Comparison of ENCODE assay signal across 22 cellular contexts in genomic region chr4:142191901-142192300, GRCh38.
DNase-seq lines count a peak whose midpoint lies in the region; ATAC-seq and TF ChIP-seq lines count a peak whose summit lies in the region.
"Had no signal": no experiment of that assay in that cellular context is flagged by ENCODE, and none has a peak within 500 bp of the region (broad histone marks: within the 10 kb centered on the region; RNA-seq: fewer than 3 reads in every experiment).

No MANE protein-coding gene starts in this region.

- no TSS peak for BruUV-seq in PC-3 (replicated peaks; lab: Mats Ljungman, UMichigan)

- no peaks in the 10 kb centered on the region for H3K4me1 Mint-ChIP-seq in activated CD8-positive, alpha-beta T cell treated with anti-CD3 and anti-CD28 coated beads, Interleukin-2, amount 10 ng/mL, durations not matched to agents 7 days and 5 days (ENCODE audit: low read depth)
- H3K4me1 Mint-ChIP-seq: CD14-positive monocyte had no signal

- H3K79me2 ChIP-seq in GM23248 (ENCODE audit: insufficient read depth) (no peaks in the 10 kb centered on the region), PC-3 (ENCODE audit: low read length) (no peaks in the 10 kb centered on the region), Karpas-422 (ENCODE audit: low read length) (no peaks in the 10 kb centered on the region)

- no peaks in the 10 kb centered on the region for H3K27me3 ChIP-seq in GM23248 (replicated peaks; ENCODE audit: insufficient read depth)
- no peaks in the 10 kb centered on the region for H3K27me3 ChIP-seq in PC-3 (ENCODE audit: low read length)
- H3K27me3 ChIP-seq in Karpas-422 (ENCODE audit: low read length): no peaks in the 10 kb centered on the region
- H3K27me3 ChIP-seq: BE2C; BLaER1 treated with 17β-estradiol and CSF1 and Interleukin-3, amounts not matched to agents 10 nM and 100 nM had no signal

- CTCF ChIA-PET in PC-3 (lab: Charles Lee): no interaction called here
- CTCF ChIA-PET in activated CD8-positive, alpha-beta T cell treated with anti-CD3 and anti-CD28 coated beads, Interleukin-2, amount 10 ng/mL, durations not matched to agents 7 days and 5 days (lab: Charles Lee): no interaction called here

- H3K27ac Mint-ChIP-seq in activated CD8-positive, alpha-beta T cell treated with anti-CD3 and anti-CD28 coated beads, Interleukin-2, amount 10 ng/mL, durations not matched to agents 7 days and 5 days: no peak overlapping the region
- H3K27ac Mint-ChIP-seq: CD14-positive monocyte, GM23338, HFFc6 had no signal

- H3K4me3 Mint-ChIP-seq in activated CD8-positive, alpha-beta T cell treated with anti-CD3 and anti-CD28 coated beads, Interleukin-2, amount 10 ng/mL, durations not matched to agents 7 days and 5 days: no peak overlapping the region
- H3K4me3 Mint-ChIP-seq: CD14-positive monocyte; CD4-positive, alpha-beta memory T cell; GM23338; H9; HFFc6 had no signal

- H3K9me3 ChIP-seq in GM23248 (ENCODE audit: low read depth) (no peaks in the 10 kb centered on the region), PC-3 (ENCODE audit: low read length) (no peaks in the 10 kb centered on the region), Karpas-422 (ENCODE audit: low read length) (no peaks in the 10 kb centered on the region)
- H3K9me3 ChIP-seq: BE2C; BLaER1 treated with 17β-estradiol and CSF1 and Interleukin-3, amounts not matched to agents 10 nM and 100 nM had no signal

- ATAC-seq in PC-3 (no peak), GM19463 (IDR thresholded peaks at IDR 0.05; ENCODE audit: unreplicated experiment) (no peak)
- no peak for ATAC-seq in activated CD8-positive, alpha-beta T cell treated with anti-CD3 and anti-CD28 coated beads, Interleukin-2, amount 10 ng/mL, durations not matched to agents 7 days and 5 days
- ATAC-seq: GM23338 had no signal

- H3K4me1 ChIP-seq in GM23248 (ENCODE audit: insufficient read depth) (peaks cover 38% of the 10 kb centered on the region), PC-3 (ENCODE audit: insufficient read depth, low read length) (peaks cover 13% of the 10 kb centered on the region), Karpas-422 (ENCODE audit: low read length) (no peaks in the 10 kb centered on the region)
- H3K4me1 ChIP-seq: BE2C; BLaER1 treated with 17β-estradiol and CSF1 and Interleukin-3, amounts not matched to agents 10 nM and 100 nM had no signal

- H3K36me3 ChIP-seq in GM23248 (ENCODE audit: low read depth) (no peaks in the 10 kb centered on the region), PC-3 (ENCODE audit: low read depth, low read length) (no peaks in the 10 kb centered on the region), Karpas-422 (ENCODE audit: insufficient read depth, low read length) (no peaks in the 10 kb centered on the region)
- H3K36me3 ChIP-seq: BE2C; BLaER1 treated with 17β-estradiol and CSF1 and Interleukin-3, amounts not matched to agents 10 nM and 100 nM had no signal

- 33 to 41% methylated on average over 3 of the region's 3 CpGs for WGBS in GM23248 (ENCODE audit: low coverage in 1 of 2, low lambda C conversion rate in 2 of 2, missing lambda C conversion rate in 2 of 2), 2 experiments

- H2AFZ ChIP-seq in GM23248: no peak overlapping the region
- no peak overlapping the region for H2AFZ ChIP-seq in PC-3 (ENCODE audit: low read length)
- no peak overlapping the region for H2AFZ ChIP-seq in Karpas-422 (ENCODE audit: low read length)

- H3K4me2 ChIP-seq in GM23248 (ENCODE audit: unreplicated experiment): no peak overlapping the region
- no peak overlapping the region for H3K4me2 ChIP-seq in PC-3 (ENCODE audit: low read length)
- H3K4me2 ChIP-seq in Karpas-422 (ENCODE audit: low read depth, low read length, poor library complexity, severe bottlenecking): no peak overlapping the region
- H3K4me2 ChIP-seq: BLaER1 treated with 17β-estradiol and CSF1 and Interleukin-3, amounts not matched to agents 10 nM and 100 nM; GM23338 had no signal

- H3K9ac ChIP-seq in GM23248: no peak overlapping the region
- H3K9ac ChIP-seq in PC-3 (ENCODE audit: low read length): no peak overlapping the region
- no peak overlapping the region for H3K9ac ChIP-seq in Karpas-422 (ENCODE audit: low read length)
- H3K9ac ChIP-seq: BLaER1 treated with 17β-estradiol and CSF1 and Interleukin-3, amounts not matched to agents 10 nM and 100 nM had no signal

- H4K20me1 ChIP-seq in GM23248 (ENCODE audit: insufficient read depth) (no peaks in the 10 kb centered on the region), PC-3 (ENCODE audit: low read length) (no peaks in the 10 kb centered on the region), Karpas-422 (ENCODE audit: insufficient read depth, low read depth, low read length) (no peaks in the 10 kb centered on the region)
- H4K20me1 ChIP-seq: BLaER1 treated with 17β-estradiol and CSF1 and Interleukin-3, amounts not matched to agents 10 nM and 100 nM had no signal

- in situ Hi-C loops in GM23248 (cut with MboI): no loop called here

- no peaks in the 10 kb centered on the region for H3K9me2 ChIP-seq in GM23248 (ENCODE audit: insufficient read depth)
- no peaks in the 10 kb centered on the region for H3K9me2 ChIP-seq in PC-3 (replicated peaks; ENCODE audit: low read length)
- H3K9me2 ChIP-seq in Karpas-422 (replicated peaks; ENCODE audit: insufficient read depth, low read length): no peaks in the 10 kb centered on the region

- peaks cover 17% of the 10 kb centered on the region for H3K36me3 Mint-ChIP-seq in activated CD8-positive, alpha-beta T cell treated with anti-CD3 and anti-CD28 coated beads, Interleukin-2, amount 10 ng/mL, durations not matched to agents 7 days and 5 days (ENCODE audit: low read depth)
- H3K36me3 Mint-ChIP-seq: CD14-positive monocyte had no signal

- no peaks in the 10 kb centered on the region for H3K9me3 Mint-ChIP-seq in activated CD8-positive, alpha-beta T cell treated with anti-CD3 and anti-CD28 coated beads, Interleukin-2, amount 10 ng/mL, durations not matched to agents 7 days and 5 days (ENCODE audit: insufficient read depth)
- H3K9me3 Mint-ChIP-seq: CD14-positive monocyte; CD4-positive, alpha-beta memory T cell; GM23338; H9; HFFc6 had no signal

- H3F3A ChIP-seq in GM23248 (ENCODE audit: insufficient read depth): peaks cover 26% of the 10 kb centered on the region
- no peaks in the 10 kb centered on the region for H3F3A ChIP-seq in PC-3 (ENCODE audit: low read length, unreplicated experiment)

- TF ChIP-seq CTCF in AG10803 (conservative IDR thresholded peaks at IDR 0.05; ENCODE audit: low read length) (no peak), PC-3 (conservative IDR thresholded peaks at IDR 0.05; ENCODE audit: low read depth, low read length) (no peak), fibroblast of the aortic adventitia (IDR thresholded peaks at IDR 0.05; ENCODE audit: insufficient read depth, low read length) (no peak)

- DNase-seq in AG10803 (ENCODE audit: low read depth) (peak; percentile 24), GM23248 (peak; percentile 64), PC-3 (peak; percentile 6), fibroblast of the aortic adventitia (ENCODE audit: low read depth) (peak; percentile 39), hypothalamus (lab: John Stamatoyannopoulos, UW) (no peak), Karpas-422 (no peak)
- no peak for DNase-seq in activated CD8-positive, alpha-beta T cell treated with anti-CD3 and anti-CD28 coated beads, Interleukin-2, amount 10 ng/mL, durations not matched to agents 7 days and 5 days
- DNase-seq: AML-193, BE2C, Calu3, COR-L47, DMS53, DMS79 treated with DMSO at 0.1 percent for 48 hours, GF-D8, H9, HFFc6 had no signal

- H3K27me3 Mint-ChIP-seq in activated CD8-positive, alpha-beta T cell treated with anti-CD3 and anti-CD28 coated beads, Interleukin-2, amount 10 ng/mL, durations not matched to agents 7 days and 5 days (ENCODE audit: low read depth): no peaks in the 10 kb centered on the region
- H3K27me3 Mint-ChIP-seq: CD4-positive, alpha-beta memory T cell had no signal

- H3K4me3 ChIP-seq in AG10803 (ENCODE audit: low read length) (no peak overlapping the region), GM23248 (no peak overlapping the region), PC-3 (ENCODE audit: low read length) (no peak overlapping the region), fibroblast of the aortic adventitia (ENCODE audit: low read depth, low read length) (no peak overlapping the region), Karpas-422 (ENCODE audit: low read length) (no peak overlapping the region)
- H3K4me3 ChIP-seq: BLaER1 treated with 17β-estradiol and CSF1 and Interleukin-3, amounts not matched to agents 10 nM and 100 nM; GM23338 had no signal

- POLR2A ChIA-PET in PC-3 (lab: Charles Lee; ENCODE audit: unreplicated experiment): no interaction called here
- POLR2A ChIA-PET in activated CD8-positive, alpha-beta T cell treated with anti-CD3 and anti-CD28 coated beads, Interleukin-2, amount 10 ng/mL, durations not matched to agents 7 days and 5 days (lab: Charles Lee): no interaction called here

- H3K27ac ChIP-seq in GM23248 (no peak overlapping the region), PC-3 (ENCODE audit: low read length) (no peak overlapping the region), Karpas-422 (ENCODE audit: low read length) (no peak overlapping the region)
- H3K27ac ChIP-seq: 22Rv1; BLaER1 treated with 17β-estradiol and CSF1 and Interleukin-3, amounts not matched to agents 10 nM and 100 nM had no signal

- intact Hi-C loops in PC-3 (cut with micrococcal nuclease): no loop called here

Comparison
In these comparisons a context has a peak if more than half of its experiments do, and no peak if none do; other contexts are left out.
1. DNase-seq: peak in AG10803 (single experiment), GM23248 (single experiment), PC-3 (single experiment) and fibroblast of the aortic adventitia (single experiment); none in hypothalamus (0 of 51), activated CD8-positive, alpha-beta T cell treated with anti-CD3 and anti-CD28 coated beads, Interleukin-2, amount 10 ng/mL, durations not matched to agents 7 days and 5 days (single experiment) and Karpas-422 (single experiment).